In the genomic region with DNA sequence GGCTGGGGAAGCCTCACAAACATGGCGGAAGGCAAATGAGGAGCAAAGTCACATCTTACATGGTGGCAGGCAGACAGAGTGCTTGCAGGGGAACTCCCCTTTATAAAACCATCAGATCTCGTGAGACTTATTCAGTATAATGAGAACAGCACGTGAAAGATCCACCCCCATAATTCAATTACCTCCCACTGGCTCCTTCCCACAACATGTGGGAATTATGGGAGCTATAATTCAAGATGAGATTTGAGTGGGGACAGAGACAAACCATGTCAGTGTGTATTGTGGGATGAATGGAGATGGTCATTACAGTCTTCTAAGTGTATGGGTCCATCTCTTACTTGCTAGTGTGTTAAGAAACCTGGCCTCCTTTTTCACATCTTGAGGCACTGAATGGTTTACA, we compare ENCODE assay signal across 13 cellular contexts.
"Had no signal": no experiment of that assay in that cellular context is flagged by ENCODE, and none has a peak within 500 bp of the region (broad histone marks: within the 10 kb centered on the region; RNA-seq: fewer than 3 reads in every experiment).

No MANE protein-coding gene starts in this region.

- ATAC-seq: gastrocnemius medialis; left lung; naive thymus-derived CD8-positive, alpha-beta T cell had no signal

- H3K27ac ChIP-seq: right atrium auricular region, sigmoid colon had no signal

- H3K27me3 ChIP-seq: gastrocnemius medialis, left lung, right atrium auricular region, sigmoid colon had no signal

- H3K9me3 ChIP-seq: gastrocnemius medialis, left lung, right atrium auricular region, sigmoid colon had no signal

- DNase-seq: cerebellar nuclear complex; gastrocnemius medialis; immature natural killer cell; left lung; mammary epithelial cell; naive thymus-derived CD8-positive, alpha-beta T cell; sigmoid colon; stimulated activated CD4-positive, alpha-beta T cell treated with anti-CD3 and anti-CD28 coated beads, Interleukin-2, amount 100 ng/mL, for 24 hours; stimulated activated CD4-positive, alpha-beta T cell treated with anti-CD3 and anti-CD28 coated beads, Interleukin-4, amount 100 ng/mL, for 4 hours; stimulated activated naive CD4-positive, alpha-beta T cell; trophoblast cell had no signal

- H3K36me3 ChIP-seq: gastrocnemius medialis, right atrium auricular region had no signal

- H3K4me3 ChIP-seq: gastrocnemius medialis, left lung, right atrium auricular region, sigmoid colon, skin epidermis had no signal
